In the genomic region with DNA sequence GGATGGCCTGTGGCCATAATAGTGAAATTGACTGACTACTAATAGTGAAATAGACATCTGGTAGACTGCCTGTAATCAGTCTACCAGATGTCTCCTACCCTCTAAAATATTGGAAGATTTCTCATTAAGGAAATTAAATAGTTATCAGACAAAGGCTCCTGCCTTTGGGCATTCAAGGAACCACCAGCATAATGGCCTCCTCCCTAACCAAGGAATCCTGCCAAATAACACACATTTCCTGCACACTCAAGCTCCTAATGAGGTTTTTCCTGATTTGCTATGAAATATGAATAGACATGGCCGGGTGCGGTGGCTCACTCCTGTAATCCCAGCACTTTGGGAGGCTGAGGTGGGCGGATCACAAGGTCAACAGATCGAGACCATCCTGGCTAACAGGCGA, we compare ENCODE assay signal across 33 cellular contexts. TPM values are rescaled to one million over a fixed set of nuclear protein-coding genes. Genes with fewer than 3 reads are reported as not detected.
"Had no signal": no experiment of that assay in that cellular context is flagged by ENCODE, and none has a peak within 500 bp of the region (broad histone marks: within the 10 kb centered on the region; RNA-seq: fewer than 3 reads in every experiment).

No MANE protein-coding gene starts in this region.

- H3K36me3 Mint-ChIP-seq: naive thymus-derived CD8-positive, alpha-beta T cell had no signal

- H3K27me3 Mint-ChIP-seq: naive thymus-derived CD8-positive, alpha-beta T cell; stimulated activated naive CD8-positive, alpha-beta T cell treated with anti-CD3 and anti-CD28 coated beads, Interleukin-15, Interleukin-2, amounts not matched to agents 100 ng/mL and 50 ng/mL, for 24 hours; type B pancreatic cell had no signal

- FAIRE-seq: islet of Langerhans, kidney, pancreas had no signal

- H3K9ac ChIP-seq: neural progenitor cell had no signal

- ATAC-seq: left colon; left lung; lower lobe of right lung; naive thymus-derived CD8-positive, alpha-beta T cell; pancreas; right cardiac atrium; sciatic nerve had no signal

- H3K4me1 ChIP-seq: left lung, lower lobe of right lung, neural progenitor cell, prostate gland, suprapubic skin, tibial nerve, uterus had no signal

- H3K4me2 ChIP-seq: neural progenitor cell had no signal

- H3K4me3 ChIP-seq: left lung, lower lobe of right lung, neural progenitor cell, pancreas, prostate gland, skin epidermis, suprapubic skin, thoracic aorta, tibial nerve, uterus had no signal

- H3K4me3 Mint-ChIP-seq: immature natural killer cell; naive thymus-derived CD8-positive, alpha-beta T cell; nephron progenitor cell; neural progenitor cell; stimulated activated naive CD8-positive, alpha-beta T cell treated with anti-CD3 and anti-CD28 coated beads, Interleukin-15, Interleukin-2, amounts not matched to agents 100 ng/mL and 50 ng/mL, for 24 hours; type B pancreatic cell had no signal

- H3K9me3 Mint-ChIP-seq: immature natural killer cell; naive thymus-derived CD8-positive, alpha-beta T cell; nephron progenitor cell; neural progenitor cell; stimulated activated naive CD8-positive, alpha-beta T cell treated with anti-CD3 and anti-CD28 coated beads, Interleukin-15, Interleukin-2, amounts not matched to agents 100 ng/mL and 50 ng/mL, for 24 hours; type B pancreatic cell had no signal

- H2AFZ ChIP-seq: neural progenitor cell had no signal

- DNase-seq: hypothalamus; immature natural killer cell; kidney; left colon; left lung; lower lobe of right lung; mammary epithelial cell; mesenchymal stem cell; naive thymus-derived CD8-positive, alpha-beta T cell; nephron progenitor cell; occipital lobe; pancreas; posterior cingulate gyrus; retina; right cardiac atrium; stimulated activated CD4-positive, alpha-beta T cell treated with anti-CD3 and anti-CD28 coated beads, Interleukin-12 subunit alpha, Interleukin-12 subunit beta, amount 100 ng/mL, for 4 hours; stimulated activated CD4-positive, alpha-beta T cell treated with anti-CD3 and anti-CD28 coated beads, Interleukin-15, amount 100 ng/mL, for 24 hours; stimulated activated CD4-positive, alpha-beta T cell treated with anti-CD3 and anti-CD28 coated beads, Interleukin-2, amount 100 ng/mL, for 24 hours; stimulated activated CD4-positive, alpha-beta T cell treated with anti-CD3 and anti-CD28 coated beads, Interleukin-4, amount 100 ng/mL, for 1 hour; stimulated activated naive CD4-positive, alpha-beta T cell; uterus had no signal

- H3K27ac Mint-ChIP-seq: immature natural killer cell; naive thymus-derived CD8-positive, alpha-beta T cell; nephron progenitor cell; neural progenitor cell; stimulated activated naive CD8-positive, alpha-beta T cell treated with anti-CD3 and anti-CD28 coated beads, Interleukin-15, Interleukin-2, amounts not matched to agents 100 ng/mL and 50 ng/mL, for 24 hours; type B pancreatic cell had no signal

- H3K9me3 ChIP-seq: left lung, lower lobe of right lung, neutrophil, pancreas, prostate gland, suprapubic skin, thoracic aorta, tibial nerve, uterus had no signal

- H3K36me3 ChIP-seq: lower lobe of right lung, pancreas, prostate gland, suprapubic skin, thoracic aorta, tibial nerve, uterus had no signal

- H3K27ac ChIP-seq: left lung, lower lobe of right lung, neural progenitor cell, neutrophil, pancreas, prostate gland, skin epidermis, suprapubic skin, thoracic aorta, tibial nerve, uterus had no signal

- H3K27me3 ChIP-seq: left lung, neural progenitor cell, neutrophil, pancreas, suprapubic skin, tibial nerve, uterus had no signal

- H3K4me1 Mint-ChIP-seq: immature natural killer cell; naive thymus-derived CD8-positive, alpha-beta T cell; nephron progenitor cell; neural progenitor cell had no signal

RNA-seq across cellular contexts. Expression of gene OIP5, which starts 14.8 kb away (rescaled TPM):
- total RNA-seq: thoracic aorta, ureter had no signal
